12 cellular contexts compared by ENCODE assay signal in the genomic region with DNA sequence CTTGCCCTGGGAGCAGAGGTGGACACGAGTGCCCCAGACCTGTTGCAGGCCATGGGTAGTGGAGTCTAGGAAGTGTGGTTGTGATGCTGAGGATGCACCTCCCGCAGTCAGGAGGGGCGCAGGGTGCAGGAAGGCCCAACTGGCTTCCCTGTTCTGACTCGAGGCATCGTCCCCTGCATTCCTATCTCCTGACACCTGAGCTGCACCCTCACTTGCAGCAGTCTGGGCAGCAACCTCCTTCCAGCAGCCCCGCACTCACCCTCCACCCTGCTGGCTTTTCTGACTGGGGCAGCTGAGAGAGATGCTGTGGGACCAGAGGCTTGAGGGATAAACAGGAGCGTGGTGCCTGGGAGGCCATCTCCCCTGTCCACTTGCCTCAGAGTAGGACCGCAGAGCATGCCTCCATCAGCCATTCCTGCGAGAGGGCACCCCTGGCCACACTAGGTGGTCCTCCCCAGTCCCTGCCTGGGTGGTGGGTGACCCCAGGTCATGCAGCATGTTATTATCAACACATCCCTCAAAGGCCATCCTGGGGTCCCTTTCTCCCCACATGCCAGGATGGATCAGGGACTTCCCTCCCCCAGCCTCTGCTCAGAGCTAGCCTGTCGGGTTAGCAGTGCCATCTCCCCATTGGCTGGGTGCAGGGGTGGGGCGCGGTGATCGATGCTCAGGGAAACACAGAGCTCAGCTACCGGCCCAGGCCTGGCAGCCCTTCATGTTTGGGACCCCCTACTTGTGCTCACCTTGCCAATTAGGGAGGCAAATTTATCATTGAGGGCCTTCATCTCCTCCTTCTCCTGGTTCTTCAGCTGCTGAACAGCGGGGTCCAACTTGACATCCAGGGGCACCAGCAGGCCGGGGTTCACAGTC. TPM values are rescaled to one million over a fixed set of nuclear protein-coding genes. Genes with fewer than 3 reads are reported as not detected.
DNase-seq lines count a peak whose midpoint lies in the region; TF ChIP-seq lines count a peak whose summit lies in the region.
"Had no signal": no experiment of that assay in that cellular context is flagged by ENCODE, and none has a peak within 500 bp of the region (broad histone marks: within the 10 kb centered on the region; RNA-seq: fewer than 3 reads in every experiment).

No MANE protein-coding gene starts in this region.

- no peak for DNase-seq in A673 (ENCODE audit: low spot score)
- peak; percentile 68 for DNase-seq in HT1080 (ENCODE audit: low read depth)
- DNase-seq in coronary artery (ENCODE audit: low spot score), result no peak
- no peak for DNase-seq in neural progenitor cell (ENCODE audit: low spot score)
- DNase-seq in DMS 273 (lab: John Stamatoyannopoulos, UW; ENCODE audit: unreplicated experiment), result no peak
- no peak for DNase-seq in activated CD8-positive, alpha-beta memory T cell treated with anti-CD3 and anti-CD28 coated beads for 24 hours
- no peak for DNase-seq in COR-L47 (lab: John Stamatoyannopoulos, UW)
- DNase-seq in globus pallidus (ENCODE audit: low spot score), result no peak
- DNase-seq: activated CD4-positive, alpha-beta T cell treated with anti-CD3 and anti-CD28 coated beads for 48 hours; activated naive CD4-positive, alpha-beta T cell treated with anti-CD3 and anti-CD28 coated beads for 36 hours; AML-193; NCI-H524 treated with DMSO at 0.1 percent for 48 hours had no signal

- H3K27ac ChIP-seq in A673 (ENCODE audit: low read depth, low read length, poor library complexity, severe bottlenecking), result peak overlapping the region; percentile 62
- H3K27ac ChIP-seq in coronary artery, result peak overlapping the region; percentile 70 to 92
- no peak overlapping the region for H3K27ac ChIP-seq in neural progenitor cell

- CTCF ChIA-PET in A673 (lab: Charles Lee), result interaction anchor here (1.4 kb wide), 1 partner anchor 22 kb away, joined by 3 read pairs; no protein-coding TSS in a partner anchor

- H3K4me1 Mint-ChIP-seq in neural progenitor cell, result peaks cover 2% of the 10 kb centered on the region

- no TSS peak for BruUV-seq in A673 (replicated peaks; lab: Mats Ljungman, UMichigan)

- H3K27ac Mint-ChIP-seq in neural progenitor cell, result peak overlapping the region; percentile 40
- H3K27ac Mint-ChIP-seq: activated naive CD4-positive, alpha-beta T cell treated with anti-CD3 and anti-CD28 coated beads for 36 hours had no signal

- H3K27me3 ChIP-seq in A673 (replicated peaks; ENCODE audit: insufficient read depth, low read depth, low read length, poor library complexity) (no peaks in the 10 kb centered on the region), neural progenitor cell (no peaks in the 10 kb centered on the region)

- POLR2A ChIA-PET in A673 (lab: Charles Lee; ENCODE audit: low non-redundant PET), result no interaction called here

- H2AFZ ChIP-seq in neural progenitor cell (replicated peaks), result no peak overlapping the region

- no peaks in the 10 kb centered on the region for H3K9me3 Mint-ChIP-seq in neural progenitor cell
- H3K9me3 Mint-ChIP-seq: activated naive CD4-positive, alpha-beta T cell treated with anti-CD3 and anti-CD28 coated beads for 36 hours had no signal

- H3K79me2 ChIP-seq in neural progenitor cell (ENCODE audit: low read depth), result no peaks in the 10 kb centered on the region

- intact Hi-C loops in A673 (cut with micrococcal nuclease; ENCODE audit: unreplicated experiment), result no loop called here

- H3K4me1 ChIP-seq in A673 (ENCODE audit: insufficient read depth, low read length, poor library complexity, severe bottlenecking), result peaks cover 31% of the 10 kb centered on the region
- no peaks in the 10 kb centered on the region for H3K4me1 ChIP-seq in neural progenitor cell

- no peaks in the 10 kb centered on the region for H3F3A ChIP-seq in neural progenitor cell (ENCODE audit: low read depth)

- no peaks in the 10 kb centered on the region for H4K20me1 ChIP-seq in neural progenitor cell (ENCODE audit: low read depth)

- H3K9me3 ChIP-seq in A673 (ENCODE audit: low read depth, low read length, poor library complexity, severe bottlenecking) (no peaks in the 10 kb centered on the region), neural progenitor cell (ENCODE audit: low read depth) (no peaks in the 10 kb centered on the region)

- peaks cover 6% of the 10 kb centered on the region for H3K27me3 Mint-ChIP-seq in neural progenitor cell (ENCODE audit: insufficient read depth, low read depth)

- no peak overlapping the region for H3K9ac ChIP-seq in neural progenitor cell

- H3K4me3 Mint-ChIP-seq in neural progenitor cell, result no peak overlapping the region
- H3K4me3 Mint-ChIP-seq: activated naive CD4-positive, alpha-beta T cell treated with anti-CD3 and anti-CD28 coated beads for 36 hours had no signal

- H3K4me3 ChIP-seq in A673 (ENCODE audit: low read depth, low read length, poor library complexity, severe bottlenecking), result no peak overlapping the region
- H3K4me3 ChIP-seq in coronary artery, result no peak overlapping the region
- no peak overlapping the region for H3K4me3 ChIP-seq in neural progenitor cell

- H3K36me3 ChIP-seq in A673 (ENCODE audit: insufficient read depth, low read length, poor library complexity, severe bottlenecking), result no peaks in the 10 kb centered on the region
- no peaks in the 10 kb centered on the region for H3K36me3 ChIP-seq in neural progenitor cell

- no peaks in the 10 kb centered on the region for H3K36me3 Mint-ChIP-seq in neural progenitor cell

- no peak overlapping the region for H3K4me2 ChIP-seq in neural progenitor cell

- TF ChIP-seq CTCF in A673 (conservative IDR thresholded peaks at IDR 0.05; ENCODE audit: low read depth, low read length) (no peak), coronary artery (IDR thresholded peaks at IDR 0.05) (no peak), neural progenitor cell (IDR thresholded peaks at IDR 0.05) (no peak)

RNA-seq across cellular contexts. Expression of a gene that starts 0.7 kb away (rescaled TPM):
- total RNA-seq in A673 (2021) (0.33 and 1.0 TPM in 2 replicates), neural progenitor cell (ENCODE audit: low replicate concordance) (0.12 TPM in 1 of 2 replicates, not detected in the other)
- 6.7 and 8.2 TPM in 2 replicates for total RNA-seq in HT1080 (2014; rRNA removed; shearing (Covaris generic))
- polyA plus RNA-seq in HT1080 (2015; cell fraction: cytosol; rRNA removed), result 33.7 and 34.7 TPM in 2 replicates
- 29.2 and 33.4 TPM in 2 replicates for polyA plus RNA-seq in HT1080 (2015; cell fraction: nucleus; rRNA removed)
- total RNA-seq: activated naive CD4-positive, alpha-beta T cell treated with anti-CD3 and anti-CD28 coated beads for 36 hours had no signal

RNA-seq across cellular contexts. Expression of a gene that starts 41.9 kb away (rescaled TPM):
- total RNA-seq in A673 (2021), result 0.79 and 1.0 TPM in 2 replicates
- total RNA-seq in HT1080 (2014; rRNA removed; shearing (Covaris generic)), result 4.9 and 5.1 TPM in 2 replicates
- polyA plus RNA-seq in HT1080 (2015; cell fraction: cytosol; rRNA removed), result 29.7 and 34.4 TPM in 2 replicates
- 10.8 and 15.8 TPM in 2 replicates for polyA plus RNA-seq in HT1080 (2015; cell fraction: nucleus; rRNA removed)
- 3.2 TPM in 1 of 2 replicates, not detected in the other for total RNA-seq in neural progenitor cell (ENCODE audit: low replicate concordance)
